In the genomic region with DNA sequence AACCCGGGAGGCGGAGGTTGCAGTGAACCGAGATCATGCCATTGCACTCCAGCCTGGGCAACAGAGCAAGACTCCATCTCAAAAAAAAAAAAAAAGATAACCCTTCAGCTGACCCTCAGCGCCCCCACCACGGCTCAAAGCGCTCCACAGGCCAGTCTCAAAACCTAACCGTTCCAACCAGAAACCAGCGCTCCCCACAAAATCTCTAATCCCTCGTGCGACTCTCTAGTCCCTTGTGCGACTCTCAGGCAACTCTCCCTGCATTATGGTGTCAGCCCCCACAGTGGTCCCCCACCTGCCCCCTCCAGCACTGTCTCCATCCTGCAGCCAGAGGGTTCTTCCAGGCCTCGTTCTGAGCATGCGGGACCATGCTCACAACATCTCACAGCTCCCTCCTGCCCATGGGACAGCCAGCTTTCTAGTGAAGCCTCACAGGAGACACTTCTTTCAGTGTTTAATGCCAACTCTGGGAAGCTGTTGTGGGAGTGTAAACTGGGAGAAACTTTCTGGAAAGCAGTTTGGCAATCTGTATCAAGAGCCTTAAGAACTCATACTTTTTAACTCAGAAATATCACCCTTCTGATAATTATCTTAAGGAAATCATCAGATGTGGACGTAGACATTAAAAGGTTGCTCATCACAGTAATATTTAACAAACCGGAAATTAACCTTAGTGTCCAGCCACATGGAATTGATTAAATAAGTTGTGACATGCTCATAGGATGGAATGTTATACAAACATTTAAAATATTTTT, we compare ENCODE assay signal across 16 cellular contexts. TPM values are rescaled to one million over a fixed set of nuclear protein-coding genes. Genes with fewer than 3 reads are reported as not detected.
DNase-seq lines count a peak whose midpoint lies in the region; ATAC-seq and TF ChIP-seq lines count a peak whose summit lies in the region.
"Had no signal": no experiment of that assay in that cellular context is flagged by ENCODE, and none has a peak within 500 bp of the region (broad histone marks: within the 10 kb centered on the region; RNA-seq: fewer than 3 reads in every experiment).

No MANE protein-coding gene starts in this region.

- H3K36me3 ChIP-seq in SK-N-SH (replicated peaks in 1 of 2; ENCODE audit: control insufficient read depth in 1 of 2, insufficient read depth in 2 of 2, low read length in 1 of 2), result no peaks in the 10 kb centered on the region
- no peaks in the 10 kb centered on the region for H3K36me3 ChIP-seq in suprapubic skin
- H3K36me3 ChIP-seq in OCI-LY7 (ENCODE audit: insufficient read depth, low read length), result no peaks in the 10 kb centered on the region
- H3K36me3 ChIP-seq: ovary had no signal

- H3K9me3 ChIP-seq in SK-N-SH (no peaks in the 10 kb centered on the region), suprapubic skin (no peaks in the 10 kb centered on the region), OCI-LY7 (ENCODE audit: low read length) (no peaks in the 10 kb centered on the region)
- H3K9me3 ChIP-seq: ovary, testis had no signal

- peaks cover 13 to 14% of the 10 kb centered on the region in 2 experiments; a peak in 2 of 4 replicates for H3K4me1 ChIP-seq in SK-N-SH (ENCODE audit: control insufficient read depth in 1 of 2, insufficient read depth in 2 of 2, low read depth in 1 of 2, low read length in 1 of 2)
- no peaks in the 10 kb centered on the region for H3K4me1 ChIP-seq in foreskin keratinocyte
- H3K4me1 ChIP-seq in suprapubic skin, result peaks cover 28% of the 10 kb centered on the region
- H3K4me1 ChIP-seq in OCI-LY7 (ENCODE audit: insufficient read depth, low read length, poor library complexity, severe bottlenecking), result peaks cover 27% of the 10 kb centered on the region

- H3K27ac ChIP-seq in SK-N-SH (ENCODE audit: low read depth in 2 of 2, low read length in 1 of 2), result peak overlapping the region; percentile 78 to 85; a peak in 3 of 4 replicates
- H3K27ac ChIP-seq in foreskin keratinocyte, result no peak overlapping the region
- H3K27ac ChIP-seq in suprapubic skin, result peak overlapping the region; percentile 23
- H3K27ac ChIP-seq in OCI-LY7 (ENCODE audit: low read depth, low read length, poor library complexity, severe bottlenecking), result no peak overlapping the region
- H3K27ac ChIP-seq: ovary had no signal

- H3K9ac ChIP-seq in SK-N-SH, result peak overlapping the region; percentile 35; the same call in 1 of the 2 replicates

- H3F3A ChIP-seq in SK-N-SH (replicated peaks; ENCODE audit: insufficient read depth), result peaks cover 22% of the 10 kb centered on the region

- H3K4me1 Mint-ChIP-seq in activated naive CD4-positive, alpha-beta T cell treated with anti-CD3 and anti-CD28 coated beads, Interleukin-2, amount 10 ng/mL, durations not matched to agents 7 days and 5 days, result peaks cover 58% of the 10 kb centered on the region

- H3K4me2 ChIP-seq in SK-N-SH (peak overlapping the region; percentile 47; the same call in 1 of the 2 replicates), OCI-LY7 (ENCODE audit: low read length) (no peak overlapping the region)

- no peak for TF ChIP-seq EP300 in SK-N-SH (IDR thresholded peaks at IDR 0.05; ENCODE audit: borderline replicate concordance in 1 of 2, low read depth in 1 of 2, low read length in 1 of 2)
- TF ChIP-seq EP300 in suprapubic skin (IDR thresholded peaks at IDR 0.05), result no peak

- intact Hi-C loops in OCI-LY7 (cut with micrococcal nuclease; ENCODE audit: unreplicated experiment), result no loop called here

- no TSS peak for BruUV-seq in OCI-LY7 (replicated peaks; lab: Mats Ljungman, UMichigan)

- H3K27me3 ChIP-seq in SK-N-SH (ENCODE audit: insufficient read depth) (peaks cover 8% of the 10 kb centered on the region; the same call in 1 of the 2 replicates), foreskin keratinocyte (peaks cover 36% of the 10 kb centered on the region), suprapubic skin (peaks cover 21% of the 10 kb centered on the region)
- H3K27me3 ChIP-seq: ovary, testis had no signal

- WGBS in SK-N-SH (ENCODE audit: low lambda C conversion rate), result 78% methylated on average over 15 of the region's 15 CpGs
- 80% methylated on average over 15 of the region's 15 CpGs for WGBS in suprapubic skin

- H2AFZ ChIP-seq in SK-N-SH (ENCODE audit: low read depth), result peak overlapping the region; percentile 18; the same call in 1 of the 2 replicates
- no peak overlapping the region for H2AFZ ChIP-seq in OCI-LY7 (ENCODE audit: low read length)

- POLR2A ChIA-PET in SK-N-SH (lab: Yijun Ruan, JAX) (no interaction called here), OCI-LY7 (lab: Charles Lee) (interaction anchor here (0.9 to 2.8 kb wide), 4 partner anchors 13 to 31 kb away, joined by 4 to 9 read pairs (median 6); a partner anchor contains a TSS)

- CTCF ChIA-PET in activated naive CD4-positive, alpha-beta T cell treated with anti-CD3 and anti-CD28 coated beads, Interleukin-2, amount 10 ng/mL, durations not matched to agents 7 days and 5 days (lab: Charles Lee), result interaction anchor here (1.0 to 13.4 kb wide), 2 partner anchors 18 to 30 kb away, joined by 3 to 208 read pairs; a partner anchor contains a TSS
- CTCF ChIA-PET in SK-N-SH (lab: Yijun Ruan, JAX) (interaction anchor here (0.8 to 2.1 kb wide), 5 partner anchors 9 to 60 kb away, joined by 3 to 6 read pairs (median 4); no protein-coding TSS in a partner anchor), OCI-LY7 (lab: Charles Lee; ENCODE audit: unreplicated experiment) (interaction anchor here (1.1 to 1.5 kb wide), 2 partner anchors 22 to 60 kb away, joined by 4 to 5 read pairs; no protein-coding TSS in a partner anchor)

- peaks cover 34% of the 10 kb centered on the region for H3K36me3 Mint-ChIP-seq in activated naive CD4-positive, alpha-beta T cell treated with anti-CD3 and anti-CD28 coated beads, Interleukin-2, amount 10 ng/mL, durations not matched to agents 7 days and 5 days
- no peaks in the 10 kb centered on the region for H3K36me3 Mint-ChIP-seq in activated naive CD4-positive, alpha-beta T cell treated with anti-CD3 and anti-CD28 coated beads, Interleukin-2, amount 50 U/mL, for 72 hours

- no peak for ATAC-seq in activated naive CD4-positive, alpha-beta T cell treated with anti-CD3 and anti-CD28 coated beads, Interleukin-2, amount 50 U/mL, for 72 hours
- ATAC-seq in foreskin keratinocyte (no peak), GM19351 (IDR thresholded peaks at IDR 0.05; ENCODE audit: unreplicated experiment) (no peak), GM21529 (IDR thresholded peaks at IDR 0.05; ENCODE audit: unreplicated experiment) (no peak)
- ATAC-seq: activated T-helper 17 cell treated with anti-CD3 and anti-CD28 coated beads, Interleukin-2, amount 50 U/mL, for 72 hours had no signal

- H3K9me2 ChIP-seq in SK-N-SH (no peaks in the 10 kb centered on the region), OCI-LY7 (ENCODE audit: insufficient read depth, low read length) (no peaks in the 10 kb centered on the region)

- peak overlapping the region; percentile 78 for H3K27ac Mint-ChIP-seq in activated naive CD4-positive, alpha-beta T cell treated with anti-CD3 and anti-CD28 coated beads, Interleukin-2, amount 10 ng/mL, durations not matched to agents 7 days and 5 days
- no peak overlapping the region for H3K27ac Mint-ChIP-seq in activated naive CD4-positive, alpha-beta T cell treated with anti-CD3 and anti-CD28 coated beads, Interleukin-2, amount 50 U/mL, for 72 hours
- H3K27ac Mint-ChIP-seq: activated T-helper 17 cell treated with anti-CD3 and anti-CD28 coated beads, Interleukin-2, amount 50 U/mL, for 72 hours had no signal

- TF ChIP-seq RAD21 in SK-N-SH (IDR thresholded peaks at IDR 0.05; ENCODE audit: low read length), result no peak

- peaks cover 2% of the 10 kb centered on the region; the same call in 1 of the 2 replicates for H4K20me1 ChIP-seq in SK-N-SH (ENCODE audit: insufficient read depth)
- H4K20me1 ChIP-seq in OCI-LY7 (ENCODE audit: insufficient read depth, low read length), result no peaks in the 10 kb centered on the region

- H3K4me3 ChIP-seq in SK-N-SH (ENCODE audit: low read depth in 2 of 2, low read length in 1 of 2), result no peak overlapping the region
- H3K4me3 ChIP-seq in suprapubic skin, result no peak overlapping the region
- H3K4me3 ChIP-seq in OCI-LY7 (ENCODE audit: low read depth, low read length, poor library complexity, severe bottlenecking), result no peak overlapping the region
- H3K4me3 ChIP-seq: ovary, testis had no signal

- TF ChIP-seq CTCF in SK-N-SH (IDR thresholded peaks at IDR 0.05) (no peak), foreskin keratinocyte (conservative IDR thresholded peaks at IDR 0.05) (no peak), suprapubic skin (IDR thresholded peaks at IDR 0.05) (no peak), OCI-LY7 (conservative IDR thresholded peaks at IDR 0.05; ENCODE audit: low read length) (no peak)

- no peaks in the 10 kb centered on the region for H3K9me3 Mint-ChIP-seq in activated naive CD4-positive, alpha-beta T cell treated with anti-CD3 and anti-CD28 coated beads, Interleukin-2, amount 10 ng/mL, durations not matched to agents 7 days and 5 days
- no peaks in the 10 kb centered on the region for H3K9me3 Mint-ChIP-seq in activated naive CD4-positive, alpha-beta T cell treated with anti-CD3 and anti-CD28 coated beads, Interleukin-2, amount 50 U/mL, for 72 hours
- H3K9me3 Mint-ChIP-seq: activated T-helper 17 cell treated with anti-CD3 and anti-CD28 coated beads, Interleukin-2, amount 50 U/mL, for 72 hours had no signal

- DNase-seq in activated naive CD4-positive, alpha-beta T cell treated with anti-CD3 and anti-CD28 coated beads, Interleukin-2, amount 10 ng/mL, durations not matched to agents 7 days and 5 days, result no peak
- no peak for DNase-seq in activated naive CD4-positive, alpha-beta T cell treated with anti-CD3 and anti-CD28 coated beads, Interleukin-2, amount 50 U/mL, for 72 hours (ENCODE audit: low spot score in 2 of 2)
- DNase-seq in SK-N-SH (no peak), foreskin keratinocyte (peak; percentile 37 to 73), suprapubic skin (ENCODE audit: low spot score in 2 of 2) (no peak), OCI-LY7 (ENCODE audit: low spot score) (no peak)
- DNase-seq: C1 segment of cervical spinal cord; effector memory CD4-positive, alpha-beta T cell; NCI-H1930; stimulated activated CD4-positive, alpha-beta T cell treated with anti-CD3 and anti-CD28 coated beads, Interleukin-4, amount 100 ng/mL, for 4 hours; testis had no signal

- H3K27me3 Mint-ChIP-seq in activated naive CD4-positive, alpha-beta T cell treated with anti-CD3 and anti-CD28 coated beads, Interleukin-2, amount 10 ng/mL, durations not matched to agents 7 days and 5 days, result peaks cover 4% of the 10 kb centered on the region
- H3K27me3 Mint-ChIP-seq: activated T-helper 17 cell treated with anti-CD3 and anti-CD28 coated beads, Interleukin-2, amount 50 U/mL, for 72 hours had no signal

- no peak for TF ChIP-seq POLR2A in suprapubic skin (IDR thresholded peaks at IDR 0.05)

- H3K79me2 ChIP-seq in SK-N-SH (ENCODE audit: insufficient read depth) (no peaks in the 10 kb centered on the region), OCI-LY7 (ENCODE audit: insufficient read depth, low read depth, low read length) (no peaks in the 10 kb centered on the region; the same call in 1 of the 2 replicates)

- H3K4me3 Mint-ChIP-seq in activated naive CD4-positive, alpha-beta T cell treated with anti-CD3 and anti-CD28 coated beads, Interleukin-2, amount 10 ng/mL, durations not matched to agents 7 days and 5 days, result no peak overlapping the region
- H3K4me3 Mint-ChIP-seq: activated T-helper 17 cell treated with anti-CD3 and anti-CD28 coated beads, Interleukin-2, amount 50 U/mL, for 72 hours had no signal

RNA-seq across cellular contexts. Expression of a gene that starts 4.2 kb away (rescaled TPM):
- 10 to 100 TPM; 12.5 to 12.6 TPM for total RNA-seq in activated naive CD4-positive, alpha-beta T cell treated with anti-CD3 and anti-CD28 coated beads, Interleukin-2, amount 50 U/mL, for 72 hours
- polyA plus RNA-seq in SK-N-SH (2012; rRNA removed) (1.6 and 2.2 TPM in 2 replicates), foreskin keratinocyte (0.25 and 0.39 TPM in 2 replicates)
- polyA plus RNA-seq in SK-N-SH (2012; cell fraction: cytosol; rRNA removed), result 0.50 and 0.92 TPM in 2 replicates
- 10.3 and 12.9 TPM in 2 replicates for polyA plus RNA-seq in SK-N-SH (2012; cell fraction: nucleus; rRNA removed)
- total RNA-seq in foreskin keratinocyte (0.14 and 0.31 TPM in 2 replicates), suprapubic skin (1 to 10 TPM in 2 of 4 donors, under 1 TPM in 2; 0.64 to 7.6 (median 3.9) TPM), OCI-LY7 (2022) (195 and 205 TPM in 2 replicates)
- 127 and 145 TPM in 2 replicates for total RNA-seq in OCI-LY7 (2014; rRNA removed; shearing (Covaris generic))
- total RNA-seq: HT1080 had no signal

RNA-seq across cellular contexts. Expression of a gene that starts 11.6 kb away (rescaled TPM):
- total RNA-seq in activated naive CD4-positive, alpha-beta T cell treated with anti-CD3 and anti-CD28 coated beads, Interleukin-2, amount 50 U/mL, for 72 hours, result 1 to 10 TPM in 1 of 2 donors, under 1 TPM in 1; 0.87 to 2.3 TPM
- polyA plus RNA-seq in SK-N-SH (2012; rRNA removed) (0.08 TPM in 2 replicates), foreskin keratinocyte (0.07 and 0.19 TPM in 2 replicates)
- 0.03 and 0.05 TPM in 2 replicates for polyA plus RNA-seq in SK-N-SH (2012; cell fraction: cytosol; rRNA removed)
- 0.21 and 0.23 TPM in 2 replicates for polyA plus RNA-seq in SK-N-SH (2012; cell fraction: nucleus; rRNA removed)
- total RNA-seq in foreskin keratinocyte (0.07 TPM in 2 replicates), suprapubic skin (1 to 10 TPM; 1.1 to 2.7 (median 1.2) TPM), OCI-LY7 (2022) (2.2 and 2.4 TPM in 2 replicates)
- 2.2 and 10.1 TPM in 2 replicates for total RNA-seq in OCI-LY7 (2014; rRNA removed; shearing (Covaris generic))

RNA-seq across cellular contexts. Expression of a gene that starts 25.1 kb away (rescaled TPM):
- total RNA-seq in activated naive CD4-positive, alpha-beta T cell treated with anti-CD3 and anti-CD28 coated beads, Interleukin-2, amount 50 U/mL, for 72 hours, result 1 to 10 TPM in 1 of 2 donors, under 1 TPM in 1; 0.84 to 1.3 TPM
- polyA plus RNA-seq in SK-N-SH (2012; rRNA removed), result 0.15 TPM in 2 replicates
- polyA plus RNA-seq in SK-N-SH (2012; cell fraction: cytosol; rRNA removed), result 0.09 and 1.4 TPM in 2 replicates
- 0.06 and 0.54 TPM in 2 replicates for polyA plus RNA-seq in SK-N-SH (2012; cell fraction: nucleus; rRNA removed)
- total RNA-seq in foreskin keratinocyte, result not detected in 2 replicates
- not detected in 2 replicates for polyA plus RNA-seq in foreskin keratinocyte
- total RNA-seq in suprapubic skin, result under 1 TPM in 3 of 4 donors, not detected in 1; 0.21 to 0.72 (median 0.64) TPM
- 2.2 and 2.4 TPM in 2 replicates for total RNA-seq in OCI-LY7 (2014; rRNA removed; shearing (Covaris generic))
- 1.6 and 3.3 TPM in 2 replicates for total RNA-seq in OCI-LY7 (2022)

RNA-seq across cellular contexts. Expression of a gene that starts 30.2 kb away (rescaled TPM):
- 100 to 1,000 TPM; 323 to 406 TPM for total RNA-seq in activated naive CD4-positive, alpha-beta T cell treated with anti-CD3 and anti-CD28 coated beads, Interleukin-2, amount 50 U/mL, for 72 hours
- polyA plus RNA-seq in SK-N-SH (2012; rRNA removed) (59.4 and 66.3 TPM in 2 replicates), foreskin keratinocyte (105 and 113 TPM in 2 replicates)
- polyA plus RNA-seq in SK-N-SH (2012; cell fraction: cytosol; rRNA removed), result 60.8 and 62.6 TPM in 2 replicates
- 316 TPM in 2 replicates for polyA plus RNA-seq in SK-N-SH (2012; cell fraction: nucleus; rRNA removed)
- total RNA-seq in foreskin keratinocyte (114 and 115 TPM in 2 replicates), suprapubic skin (100 to 1,000 TPM; 270 to 559 (median 373) TPM), OCI-LY7 (2022) (535 TPM in 2 replicates)
- total RNA-seq in OCI-LY7 (2014; rRNA removed; shearing (Covaris generic)), result 247 and 261 TPM in 2 replicates

RNA-seq across cellular contexts. Expression of a gene that starts 54.9 kb away (rescaled TPM):
- 10 to 100 TPM; 67.7 to 83.2 TPM for total RNA-seq in activated naive CD4-positive, alpha-beta T cell treated with anti-CD3 and anti-CD28 coated beads, Interleukin-2, amount 50 U/mL, for 72 hours
- polyA plus RNA-seq in SK-N-SH (2012; rRNA removed), result 17.4 and 20.0 TPM in 2 replicates
- 6.5 and 10.8 TPM in 2 replicates for polyA plus RNA-seq in SK-N-SH (2012; cell fraction: cytosol; rRNA removed)
- 52.1 and 63.7 TPM in 2 replicates for polyA plus RNA-seq in SK-N-SH (2012; cell fraction: nucleus; rRNA removed)
- 26.3 and 27.8 TPM in 2 replicates for total RNA-seq in foreskin keratinocyte
- polyA plus RNA-seq in foreskin keratinocyte, result 25.7 and 26.9 TPM in 2 replicates
- total RNA-seq in suprapubic skin, result 10 to 100 TPM; 13.6 to 20.4 (median 15.3) TPM
- total RNA-seq in OCI-LY7 (2014; rRNA removed; shearing (Covaris generic)), result 109 and 115 TPM in 2 replicates
- 110 and 122 TPM in 2 replicates for total RNA-seq in OCI-LY7 (2022)

Comparison
In these comparisons a context has a peak if more than half of its experiments do, and no peak if none do; other contexts are left out.
1. DNase-seq: peak in foreskin keratinocyte (2 of 2); none in activated naive CD4-positive, alpha-beta T cell treated with anti-CD3 and anti-CD28 coated beads, Interleukin-2, amount 10 ng/mL, durations not matched to agents 7 days and 5 days (single experiment), activated naive CD4-positive, alpha-beta T cell treated with anti-CD3 and anti-CD28 coated beads, Interleukin-2, amount 50 U/mL, for 72 hours (0 of 2), SK-N-SH (single experiment), suprapubic skin (0 of 2) and OCI-LY7 (single experiment).
2. H3K27ac ChIP-seq: peak in SK-N-SH (2 of 2) and suprapubic skin (single experiment); none in foreskin keratinocyte (single experiment) and OCI-LY7 (single experiment).
3. RNA of a gene that starts 4.2 kb away (total RNA-seq): 127 to 205 TPM in OCI-LY7; 12.5 to 12.6 TPM in activated naive CD4-positive, alpha-beta T cell treated with anti-CD3 and anti-CD28 coated beads, Interleukin-2, amount 50 U/mL, for 72 hours, 0.64 to 7.6 TPM in suprapubic skin and 0.14 to 0.31 TPM in foreskin keratinocyte; every median in the first group is over 4 times any median in the second.